In the genomic region with DNA sequence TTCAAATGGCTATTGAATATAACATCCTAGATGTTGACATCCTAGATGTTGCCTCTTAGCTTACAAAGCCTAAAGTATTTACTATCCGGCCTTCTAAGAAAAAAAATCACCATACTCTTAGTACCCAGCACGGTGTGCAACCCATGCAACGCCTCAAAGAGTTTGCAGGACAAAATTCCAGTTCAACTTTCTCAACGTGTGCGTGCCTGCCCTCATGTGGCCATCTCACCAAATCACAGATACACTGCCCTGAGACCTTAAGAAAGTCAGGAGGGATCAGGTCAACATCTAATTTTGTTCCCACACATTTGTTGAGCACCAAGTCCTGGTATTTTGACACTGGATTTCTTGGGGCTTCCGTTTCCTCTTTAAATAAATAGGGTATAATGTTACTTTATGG, we compare ENCODE assay signal across 8 cellular contexts.
DNase-seq lines count a peak whose midpoint lies in the region; ATAC-seq and TF ChIP-seq lines count a peak whose summit lies in the region.

No MANE protein-coding gene starts in this region.

- H3K4me3 ChIP-seq in AG04449 (ENCODE audit: low read depth, low read length) (no peak overlapping the region), GM12864 (ENCODE audit: low read depth, low read length) (no peak overlapping the region), PC-9 (no peak overlapping the region), foreskin fibroblast (ENCODE audit: low read depth in 1 of 2, low read length in 2 of 2) (no peak overlapping the region), aorta (ENCODE audit: low read length in 2 of 2) (no peak overlapping the region)

- no peak for DNase-seq in AG04449 (ENCODE audit: low read depth, low spot score)
- DNase-seq in GM12864 (ENCODE audit: low read depth): no peak
- DNase-seq in PC-9: peak in 1 of 2 experiments; percentile 19
- DNase-seq in foreskin fibroblast: peak; percentile 28 to 68
- no peak for DNase-seq in aorta
- no peak for DNase-seq in nucleus accumbens (lab: John Stamatoyannopoulos, UW)

- no peak overlapping the region for H3K27ac ChIP-seq in PC-9
- H3K27ac ChIP-seq in aorta (ENCODE audit: low read depth in 1 of 2, low read length in 2 of 2): no peak overlapping the region

- H2AFZ ChIP-seq in PC-9: no peak overlapping the region

- POLR2A ChIA-PET in AG04449 (lab: Yijun Ruan, JAX) (interaction anchor here (0.6 kb wide), 1 partner anchor 221 kb away, joined by 3 read pairs; no protein-coding TSS in a partner anchor), PC-9 (lab: Charles Lee; ENCODE audit: unreplicated experiment) (no interaction called here)

- CTCF ChIA-PET in AG04449 (lab: Yijun Ruan, JAX): interaction anchor here (1.0 to 3.0 kb wide), 8 partner anchors 11 to 774 kb away, joined by 3 to 23 read pairs (median 5); a partner anchor contains a TSS
- CTCF ChIA-PET in PC-9 (lab: Charles Lee): no interaction called here

- no peaks in the 10 kb centered on the region for H3F3A ChIP-seq in PC-9 (ENCODE audit: insufficient read depth, low read depth)

- BruUV-seq in PC-9 (replicated peaks; lab: Mats Ljungman, UMichigan): no TSS peak

- ATAC-seq in activated T-helper 17 cell treated with anti-CD3 and anti-CD28 coated beads, Interleukin-2, amount 50 U/mL, for 72 hours (replicated peaks): no peak
- ATAC-seq in aorta (ENCODE audit: low FRiP score): no peak
- no peak for ATAC-seq in GM21528 (IDR thresholded peaks at IDR 0.05; ENCODE audit: low FRiP score, unreplicated experiment)

- peak; percentile 74 for TF ChIP-seq CTCF in AG04449 (IDR thresholded peaks at IDR 0.05; ENCODE audit: insufficient read depth, low read length, missing control alignments)
- TF ChIP-seq CTCF in GM12864 (IDR thresholded peaks at IDR 0.05; ENCODE audit: low read depth, low read length, missing control alignments): peak; percentile 67
- peak; percentile 61; the same call in 1 of the 2 replicates for TF ChIP-seq CTCF in PC-9 (conservative IDR thresholded peaks at IDR 0.05)
- TF ChIP-seq CTCF in foreskin fibroblast (IDR thresholded peaks at IDR 0.05; ENCODE audit: low read depth, low read length): peak; percentile 71

- H3K27me3 ChIP-seq in PC-9 (ENCODE audit: insufficient read depth, low read depth): no peaks in the 10 kb centered on the region
- H3K27me3 ChIP-seq in aorta (ENCODE audit: control insufficient read depth in 1 of 2, insufficient read depth in 2 of 2, low read length in 1 of 2): no peaks in the 10 kb centered on the region

- no peaks in the 10 kb centered on the region for H3K79me2 ChIP-seq in PC-9 (ENCODE audit: low read depth)

- no peak overlapping the region for H3K4me3 Mint-ChIP-seq in activated T-helper 17 cell treated with anti-CD3 and anti-CD28 coated beads, Interleukin-2, amount 50 U/mL, for 72 hours

- no peak overlapping the region for H3K4me2 ChIP-seq in PC-9

- no peaks in the 10 kb centered on the region for H4K20me1 ChIP-seq in PC-9 (ENCODE audit: insufficient read depth)

- no peaks in the 10 kb centered on the region for H3K4me1 Mint-ChIP-seq in activated T-helper 17 cell treated with anti-CD3 and anti-CD28 coated beads, Interleukin-2, amount 50 U/mL, for 72 hours

- H3K9me3 ChIP-seq in PC-9 (ENCODE audit: insufficient read depth, low read depth) (no peaks in the 10 kb centered on the region), aorta (ENCODE audit: control insufficient read depth, low read length) (no peaks in the 10 kb centered on the region)

- no peak overlapping the region for H3K27ac Mint-ChIP-seq in activated T-helper 17 cell treated with anti-CD3 and anti-CD28 coated beads, Interleukin-2, amount 50 U/mL, for 72 hours

- 68 to 72% methylated on average over 6 of the region's 6 CpGs for WGBS in aorta, 2 donors

- H3K9me3 Mint-ChIP-seq in activated T-helper 17 cell treated with anti-CD3 and anti-CD28 coated beads, Interleukin-2, amount 50 U/mL, for 72 hours: no peaks in the 10 kb centered on the region

- no peaks in the 10 kb centered on the region for H3K36me3 ChIP-seq in PC-9 (ENCODE audit: low read depth)
- H3K36me3 ChIP-seq in aorta (ENCODE audit: control insufficient read depth in 1 of 2, insufficient read depth in 2 of 2, low read length in 1 of 2): peaks cover 0 to 3% of the 10 kb centered on the region in 2 donors

- H3K4me1 ChIP-seq in PC-9 (replicated peaks; ENCODE audit: insufficient read depth) (no peaks in the 10 kb centered on the region), aorta (ENCODE audit: control insufficient read depth in 1 of 2, insufficient read depth in 2 of 2, low read length in 2 of 2) (no peaks in the 10 kb centered on the region)

- intact Hi-C loops in PC-9 (cut with micrococcal nuclease; ENCODE audit: unreplicated experiment): loop anchor here (10.0 kb wide), 1 partner anchor 1340 kb away; no protein-coding TSS in a partner anchor
- intact Hi-C loops in aorta (cut with DNase I): no loop called here

- no peaks in the 10 kb centered on the region for H3K27me3 Mint-ChIP-seq in activated T-helper 17 cell treated with anti-CD3 and anti-CD28 coated beads, Interleukin-2, amount 50 U/mL, for 72 hours

- H3K9me2 ChIP-seq in PC-9 (ENCODE audit: insufficient read depth): no peaks in the 10 kb centered on the region

- H3K36me3 Mint-ChIP-seq in activated T-helper 17 cell treated with anti-CD3 and anti-CD28 coated beads, Interleukin-2, amount 50 U/mL, for 72 hours (ENCODE audit: low read depth): no peaks in the 10 kb centered on the region

Comparison
In these comparisons a context has a peak if more than half of its experiments do, and no peak if none do; other contexts are left out.
1. DNase-seq: peak in foreskin fibroblast (2 of 2); none in AG04449 (single experiment), GM12864 (single experiment), aorta (0 of 2) and nucleus accumbens (0 of 56).
2. Peak in every context shown above with its lines, with median percentiles within 50 percentile points of each other: CTCF ChIP-seq.